In the genomic region with DNA sequence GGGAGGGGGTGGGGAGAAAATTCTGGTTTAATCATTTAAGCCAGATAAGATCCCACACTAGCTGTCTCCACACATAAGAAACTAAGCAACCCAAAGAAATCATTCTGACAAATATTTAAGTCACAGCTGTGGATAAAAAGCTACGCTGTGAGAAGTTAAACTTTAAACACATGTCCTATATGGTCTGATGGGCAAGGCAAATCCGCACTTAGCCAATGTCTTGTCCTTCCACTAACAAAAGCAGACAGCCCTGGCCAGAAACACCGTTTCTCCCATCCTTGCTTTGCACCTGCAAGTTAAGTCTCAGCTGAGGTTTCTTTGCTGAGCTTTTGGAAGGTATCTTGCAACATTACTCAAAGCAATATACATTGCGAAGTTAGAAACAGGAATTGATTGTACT, we compare ENCODE assay signal across 8 cellular contexts.
DNase-seq lines count a peak whose midpoint lies in the region; ATAC-seq and TF ChIP-seq lines count a peak whose summit lies in the region.

No MANE protein-coding gene starts in this region.

- H3K79me2 ChIP-seq in PC-3 (ENCODE audit: low read length) (peaks cover 78% of the 10 kb centered on the region), fibroblast of lung (ENCODE audit: control insufficient read depth, insufficient read depth, low read length) (peaks cover 77% of the 10 kb centered on the region)

- DNase-seq in NOMO-1 treated with DMSO at 0.1 percent for 48 hours (lab: John Stamatoyannopoulos, UW; ENCODE audit: unreplicated experiment) (peak; percentile 16), NOMO-1 treated with dmso at 0.1 percent for 144 hours (lab: John Stamatoyannopoulos, UW; ENCODE audit: unreplicated experiment) (no peak), PC-3 (peak; percentile 37), fibroblast of lung (ENCODE audit: low read depth in 2 of 2) (peak in 1 of 2 donors; percentile 31), COLO668 (lab: John Stamatoyannopoulos, UW; ENCODE audit: unreplicated experiment) (no peak), dedifferentiated amniotic fluid mesenchymal stem cell (ENCODE audit: extremely low spot score) (no peak), WTC11 (ENCODE audit: low spot score) (no peak)
- DNase-seq in stimulated activated effector memory CD8-positive, alpha-beta T cell treated with anti-CD3 and anti-CD28 coated beads, Interleukin-12 subunit alpha, Interleukin-12 subunit beta, amount 100 ng/mL, for 72 hours (ENCODE audit: low spot score in 2 of 2), result peak in 1 of 2 donors; percentile 57

- no TSS peak for BruUV-seq in PC-3 (replicated peaks; lab: Mats Ljungman, UMichigan)

- H3K9me2 ChIP-seq in PC-3 (replicated peaks; ENCODE audit: low read length), result no peaks in the 10 kb centered on the region

- H3K27ac Mint-ChIP-seq in stimulated activated effector memory CD8-positive, alpha-beta T cell treated with anti-CD3 and anti-CD28 coated beads, Interleukin-12 subunit alpha, Interleukin-12 subunit beta, amount 100 ng/mL, for 72 hours, result peak overlapping the region; percentile 96
- H3K27ac Mint-ChIP-seq in WTC11, result no peak overlapping the region

- no peak overlapping the region for H2AFZ ChIP-seq in PC-3 (ENCODE audit: low read length)
- no peak overlapping the region for H2AFZ ChIP-seq in fibroblast of lung (ENCODE audit: low read length)

- H3K4me3 Mint-ChIP-seq in stimulated activated effector memory CD8-positive, alpha-beta T cell treated with anti-CD3 and anti-CD28 coated beads, Interleukin-12 subunit alpha, Interleukin-12 subunit beta, amount 100 ng/mL, for 72 hours, result peak overlapping the region; percentile 84
- H3K4me3 Mint-ChIP-seq in WTC11, result no peak overlapping the region

- TF ChIP-seq CTCF in PC-3 (conservative IDR thresholded peaks at IDR 0.05; ENCODE audit: low read depth, low read length) (no peak), fibroblast of lung (conservative IDR thresholded peaks at IDR 0.05 in 1 of 2, IDR thresholded peaks at IDR 0.05 in 1 of 2; ENCODE audit: low read depth in 1 of 2, low read length in 2 of 2) (no peak), WTC11 (IDR thresholded peaks at IDR 0.05) (no peak)

- intact Hi-C loops in PC-3 (cut with micrococcal nuclease), result loop anchor here (2.0 to 5.0 kb wide), 4 partner anchors 37 to 229 kb away; no protein-coding TSS in a partner anchor

- POLR2A ChIA-PET in PC-3 (lab: Charles Lee; ENCODE audit: unreplicated experiment), result interaction anchor here (0.5 to 1.4 kb wide), 4 partner anchors 10 to 183 kb away, joined by 3 to 8 read pairs (median 6); no protein-coding TSS in a partner anchor
- POLR2A ChIA-PET in WTC11 (lab: Charles Lee), result no interaction called here

- H3K4me1 ChIP-seq in PC-3 (ENCODE audit: insufficient read depth, low read length) (peaks cover 70% of the 10 kb centered on the region), fibroblast of lung (ENCODE audit: control insufficient read depth, extremely low read depth, insufficient read depth, low read length) (peaks cover 26% of the 10 kb centered on the region)

- peak overlapping the region; percentile 77 for H3K4me3 ChIP-seq in PC-3 (ENCODE audit: low read length)
- H3K4me3 ChIP-seq in fibroblast of lung (replicated peaks in 1 of 4; ENCODE audit: control extremely low read depth in 1 of 4, insufficient read depth in 1 of 4, low read depth in 3 of 4, low read length in 4 of 4), result peak overlapping the region; percentile 94 to 96 (median 94)

- H3K4me1 Mint-ChIP-seq in stimulated activated effector memory CD8-positive, alpha-beta T cell treated with anti-CD3 and anti-CD28 coated beads, Interleukin-12 subunit alpha, Interleukin-12 subunit beta, amount 100 ng/mL, for 72 hours, result peaks cover 53% of the 10 kb centered on the region
- H3K4me1 Mint-ChIP-seq in WTC11, result peaks cover 73% of the 10 kb centered on the region

- H4K20me1 ChIP-seq in PC-3 (ENCODE audit: low read length), result peaks cover 67% of the 10 kb centered on the region
- peaks cover 5% of the 10 kb centered on the region for H4K20me1 ChIP-seq in fibroblast of lung (ENCODE audit: control insufficient read depth, extremely low read depth, insufficient read depth, low read length)

- H3K9me3 Mint-ChIP-seq in stimulated activated effector memory CD8-positive, alpha-beta T cell treated with anti-CD3 and anti-CD28 coated beads, Interleukin-12 subunit alpha, Interleukin-12 subunit beta, amount 100 ng/mL, for 72 hours, result no peaks in the 10 kb centered on the region
- H3K9me3 Mint-ChIP-seq in WTC11, result no peaks in the 10 kb centered on the region

- ATAC-seq in PC-3 (no peak), WTC11 (no peak)
- no peak for ATAC-seq in stimulated activated effector memory CD8-positive, alpha-beta T cell treated with anti-CD3 and anti-CD28 coated beads, Interleukin-12 subunit alpha, Interleukin-12 subunit beta, amount 100 ng/mL, for 72 hours

- no peaks in the 10 kb centered on the region for H3K27me3 ChIP-seq in PC-3 (ENCODE audit: low read length)
- H3K27me3 ChIP-seq in fibroblast of lung (ENCODE audit: control insufficient read depth, insufficient read depth, low read length), result no peaks in the 10 kb centered on the region

- no peaks in the 10 kb centered on the region for H3K9me3 ChIP-seq in PC-3 (ENCODE audit: low read length)
- H3K9me3 ChIP-seq in fibroblast of lung (ENCODE audit: control insufficient read depth, insufficient read depth, low read depth, low read length), result no peaks in the 10 kb centered on the region

- H3K36me3 Mint-ChIP-seq in stimulated activated effector memory CD8-positive, alpha-beta T cell treated with anti-CD3 and anti-CD28 coated beads, Interleukin-12 subunit alpha, Interleukin-12 subunit beta, amount 100 ng/mL, for 72 hours, result peaks cover 90% of the 10 kb centered on the region
- no peaks in the 10 kb centered on the region for H3K36me3 Mint-ChIP-seq in WTC11

- H3K27ac ChIP-seq in PC-3 (ENCODE audit: low read length) (no peak overlapping the region), fibroblast of lung (ENCODE audit: insufficient read depth, low read length) (peak overlapping the region; percentile 99)

- no peaks in the 10 kb centered on the region for H3F3A ChIP-seq in PC-3 (ENCODE audit: low read length, unreplicated experiment)

- H3K9ac ChIP-seq in PC-3 (ENCODE audit: low read length), result peak overlapping the region; percentile 87
- peak overlapping the region; percentile 58 for H3K9ac ChIP-seq in fibroblast of lung (ENCODE audit: insufficient read depth, low read length)

- H3K4me2 ChIP-seq in PC-3 (ENCODE audit: low read length), result peak overlapping the region; percentile 84
- peak overlapping the region; percentile 82 for H3K4me2 ChIP-seq in fibroblast of lung (ENCODE audit: extremely low read depth, insufficient read depth, low read length)

- H3K27me3 Mint-ChIP-seq in WTC11 (ENCODE audit: low read depth), result peaks cover 32% of the 10 kb centered on the region

- CTCF ChIA-PET in PC-3 (lab: Charles Lee), result interaction anchor here (0.6 to 1.2 kb wide), 2 partner anchors 35 to 362 kb away, joined by 3 read pairs; no protein-coding TSS in a partner anchor
- CTCF ChIA-PET in WTC11 (lab: Charles Lee), result interaction anchor here (1.4 to 2.0 kb wide), 2 partner anchors 111 to 113 kb away, joined by 3 to 7 read pairs; no protein-coding TSS in a partner anchor

- no peaks in the 10 kb centered on the region for H3K36me3 ChIP-seq in PC-3 (ENCODE audit: low read depth, low read length)
- H3K36me3 ChIP-seq in fibroblast of lung (ENCODE audit: control insufficient read depth, insufficient read depth, low read length), result no peaks in the 10 kb centered on the region

TF ChIP-seq in WTC11, 78 proteins besides CTCF, POLR2A, EP300 and RAD21 (continues in another document):
- TF ChIP-seq, protein P1, sequence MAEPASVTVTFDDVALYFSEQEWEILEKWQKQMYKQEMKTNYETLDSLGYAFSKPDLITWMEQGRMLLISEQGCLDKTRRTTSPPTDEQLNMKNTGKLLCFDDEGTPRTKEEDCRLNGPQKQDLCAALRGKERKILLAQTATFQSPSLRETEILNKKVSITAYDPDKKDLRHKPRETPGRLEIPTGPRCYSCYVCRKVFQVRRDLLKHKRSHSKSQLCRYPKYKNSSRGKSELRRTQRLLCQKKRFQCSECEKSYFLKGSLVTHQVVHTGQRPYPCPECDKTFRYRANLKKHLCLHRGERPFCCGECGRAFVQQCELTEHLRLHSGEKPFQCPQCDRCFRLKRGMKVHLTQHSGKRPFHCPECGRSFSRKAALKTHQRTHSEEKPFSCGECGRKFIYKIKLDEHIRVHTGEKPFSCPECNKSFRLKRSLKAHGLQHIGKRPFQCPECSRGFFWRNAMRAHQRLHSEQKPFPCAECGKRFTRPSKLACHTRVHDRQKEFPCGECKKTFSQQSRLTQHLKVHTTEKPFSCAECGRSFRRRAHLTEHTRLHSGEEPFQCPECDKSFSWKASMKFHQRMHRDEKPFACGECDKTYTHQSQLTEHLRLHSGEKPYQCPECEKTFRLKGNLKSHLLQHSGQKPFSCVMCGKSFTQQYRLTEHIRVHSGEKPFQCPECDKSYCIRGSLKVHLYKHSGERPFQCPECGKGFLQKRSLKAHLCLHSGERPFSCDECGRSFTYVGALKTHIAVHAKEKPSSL (CRISPR knock-in tag; conservative IDR thresholded peaks at IDR 0.05), result no peak
- TF ChIP-seq, protein P2, sequence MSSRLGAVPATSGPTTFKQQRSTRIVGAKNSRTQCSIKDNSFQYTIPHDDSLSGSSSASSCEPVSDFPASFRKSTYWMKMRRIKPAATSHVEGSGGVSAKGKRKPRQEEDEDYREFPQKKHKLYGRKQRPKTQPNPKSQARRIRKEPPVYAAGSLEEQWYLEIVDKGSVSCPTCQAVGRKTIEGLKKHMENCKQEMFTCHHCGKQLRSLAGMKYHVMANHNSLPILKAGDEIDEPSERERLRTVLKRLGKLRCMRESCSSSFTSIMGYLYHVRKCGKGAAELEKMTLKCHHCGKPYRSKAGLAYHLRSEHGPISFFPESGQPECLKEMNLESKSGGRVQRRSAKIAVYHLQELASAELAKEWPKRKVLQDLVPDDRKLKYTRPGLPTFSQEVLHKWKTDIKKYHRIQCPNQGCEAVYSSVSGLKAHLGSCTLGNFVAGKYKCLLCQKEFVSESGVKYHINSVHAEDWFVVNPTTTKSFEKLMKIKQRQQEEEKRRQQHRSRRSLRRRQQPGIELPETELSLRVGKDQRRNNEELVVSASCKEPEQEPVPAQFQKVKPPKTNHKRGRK (CRISPR knock-in tag; IDR thresholded peaks at IDR 0.05; ENCODE audit: borderline replicate concordance), result no peak
- TF ChIP-seq GRHL2 (CRISPR knock-in tag; IDR thresholded peaks at IDR 0.05; ENCODE audit: insufficient replicate concordance, severe bottlenecking) (no peak), ETV6 (CRISPR knock-in tag; IDR thresholded peaks at IDR 0.05) (no peak), RORB (CRISPR knock-in tag; IDR thresholded peaks at IDR 0.05) (no peak)

Comparison
In these comparisons a context has a peak if more than half of its experiments do, and no peak if none do; other contexts are left out.
1. DNase-seq: peak in NOMO-1 treated with DMSO at 0.1 percent for 48 hours (single experiment) and PC-3 (single experiment); none in NOMO-1 treated with dmso at 0.1 percent for 144 hours (single experiment), COLO668 (single experiment), dedifferentiated amniotic fluid mesenchymal stem cell (single experiment) and WTC11 (single experiment).